1 cellular context compared by ENCODE assay signal in the genomic region with DNA sequence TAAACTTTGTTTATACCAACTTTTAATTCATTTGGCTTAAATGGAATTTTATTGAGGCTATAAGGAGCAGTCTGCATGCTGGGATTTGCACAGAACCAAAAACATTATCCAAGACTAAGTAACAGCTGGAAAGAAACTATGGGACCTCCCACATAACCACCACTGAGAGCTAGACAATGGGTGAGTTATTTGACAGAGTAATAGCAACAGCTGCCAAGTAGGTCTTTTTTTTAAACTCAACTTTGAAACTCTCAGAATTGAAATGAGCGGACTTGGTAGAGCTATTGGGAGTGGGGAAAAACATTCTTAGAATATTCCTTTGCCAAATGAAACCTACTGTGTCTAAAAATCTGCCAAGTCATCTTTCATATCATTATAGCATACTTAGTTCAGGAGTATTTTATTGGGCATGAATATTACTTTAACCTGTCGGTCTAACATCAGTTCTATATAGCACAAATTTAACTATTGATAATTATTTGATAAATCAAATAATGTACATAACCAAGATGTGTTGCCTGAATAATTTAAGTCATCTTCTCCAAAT.
A peak's percentile ranks its signal among the peaks of the same experiment; 100 is the strongest.
TF ChIP-seq lines count a peak whose summit lies in the region.

No MANE protein-coding gene starts in this region.

TF ChIP-seq in Ishikawa, 13 proteins besides CTCF, POLR2A, EP300 and RAD21 (continued from another document):
- TF ChIP-seq, protein P1, sequence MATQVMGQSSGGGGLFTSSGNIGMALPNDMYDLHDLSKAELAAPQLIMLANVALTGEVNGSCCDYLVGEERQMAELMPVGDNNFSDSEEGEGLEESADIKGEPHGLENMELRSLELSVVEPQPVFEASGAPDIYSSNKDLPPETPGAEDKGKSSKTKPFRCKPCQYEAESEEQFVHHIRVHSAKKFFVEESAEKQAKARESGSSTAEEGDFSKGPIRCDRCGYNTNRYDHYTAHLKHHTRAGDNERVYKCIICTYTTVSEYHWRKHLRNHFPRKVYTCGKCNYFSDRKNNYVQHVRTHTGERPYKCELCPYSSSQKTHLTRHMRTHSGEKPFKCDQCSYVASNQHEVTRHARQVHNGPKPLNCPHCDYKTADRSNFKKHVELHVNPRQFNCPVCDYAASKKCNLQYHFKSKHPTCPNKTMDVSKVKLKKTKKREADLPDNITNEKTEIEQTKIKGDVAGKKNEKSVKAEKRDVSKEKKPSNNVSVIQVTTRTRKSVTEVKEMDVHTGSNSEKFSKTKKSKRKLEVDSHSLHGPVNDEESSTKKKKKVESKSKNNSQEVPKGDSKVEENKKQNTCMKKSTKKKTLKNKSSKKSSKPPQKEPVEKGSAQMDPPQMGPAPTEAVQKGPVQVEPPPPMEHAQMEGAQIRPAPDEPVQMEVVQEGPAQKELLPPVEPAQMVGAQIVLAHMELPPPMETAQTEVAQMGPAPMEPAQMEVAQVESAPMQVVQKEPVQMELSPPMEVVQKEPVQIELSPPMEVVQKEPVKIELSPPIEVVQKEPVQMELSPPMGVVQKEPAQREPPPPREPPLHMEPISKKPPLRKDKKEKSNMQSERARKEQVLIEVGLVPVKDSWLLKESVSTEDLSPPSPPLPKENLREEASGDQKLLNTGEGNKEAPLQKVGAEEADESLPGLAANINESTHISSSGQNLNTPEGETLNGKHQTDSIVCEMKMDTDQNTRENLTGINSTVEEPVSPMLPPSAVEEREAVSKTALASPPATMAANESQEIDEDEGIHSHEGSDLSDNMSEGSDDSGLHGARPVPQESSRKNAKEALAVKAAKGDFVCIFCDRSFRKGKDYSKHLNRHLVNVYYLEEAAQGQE (IDR thresholded peaks at IDR 0.05; ENCODE audit: low read depth), result no peak; the same call in 1 of the 2 replicates
- TF ChIP-seq TCF12 (IDR thresholded peaks at IDR 0.05; ENCODE audit: low read depth) (peak; percentile 93), YY1 (IDR thresholded peaks at IDR 0.05; ENCODE audit: low read depth) (no peak), ZBTB7A (IDR thresholded peaks at IDR 0.05; ENCODE audit: low read depth) (no peak)
- TF ChIP-seq, protein P2, sequence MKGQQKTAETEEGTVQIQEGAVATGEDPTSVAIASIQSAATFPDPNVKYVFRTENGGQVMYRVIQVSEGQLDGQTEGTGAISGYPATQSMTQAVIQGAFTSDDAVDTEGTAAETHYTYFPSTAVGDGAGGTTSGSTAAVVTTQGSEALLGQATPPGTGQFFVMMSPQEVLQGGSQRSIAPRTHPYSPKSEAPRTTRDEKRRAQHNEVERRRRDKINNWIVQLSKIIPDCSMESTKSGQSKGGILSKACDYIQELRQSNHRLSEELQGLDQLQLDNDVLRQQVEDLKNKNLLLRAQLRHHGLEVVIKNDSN (IDR thresholded peaks at IDR 0.05), result no peak
